In the genomic region with DNA sequence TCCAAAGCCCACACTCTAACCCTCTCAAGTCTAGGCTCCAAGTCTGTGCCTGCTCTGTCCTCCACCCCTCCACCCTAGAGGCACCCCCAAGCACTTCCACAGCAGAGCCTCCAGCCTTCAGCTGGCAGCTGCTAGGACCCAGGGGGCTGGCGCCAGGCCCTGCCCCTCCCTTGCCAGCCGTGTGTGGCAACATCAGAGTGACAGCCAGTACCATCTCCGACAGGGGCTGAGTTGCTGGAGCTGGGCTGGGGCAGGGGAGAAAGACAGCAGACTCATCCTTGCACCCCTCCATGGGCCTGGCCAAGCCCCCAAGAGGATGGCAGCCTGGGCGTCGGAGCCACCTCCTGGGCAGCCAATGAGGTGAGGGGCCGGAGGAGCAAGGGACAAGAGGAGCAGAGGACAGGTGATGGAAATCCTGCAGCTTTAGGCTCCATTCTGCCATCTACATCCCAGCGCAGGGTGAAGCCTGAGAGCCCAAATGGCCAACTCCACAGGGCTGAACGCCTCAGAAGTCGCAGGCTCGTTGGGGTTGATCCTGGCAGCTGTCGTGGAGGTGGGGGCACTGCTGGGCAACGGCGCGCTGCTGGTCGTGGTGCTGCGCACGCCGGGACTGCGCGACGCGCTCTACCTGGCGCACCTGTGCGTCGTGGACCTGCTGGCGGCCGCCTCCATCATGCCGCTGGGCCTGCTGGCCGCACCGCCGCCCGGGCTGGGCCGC, we compare ENCODE assay signal across 9 cellular contexts. TPM values are rescaled to one million over a fixed set of nuclear protein-coding genes. Genes with fewer than 3 reads are reported as not detected.
DNase-seq lines count a peak whose midpoint lies in the region; ATAC-seq and TF ChIP-seq lines count a peak whose summit lies in the region.
"Had no signal": no experiment of that assay in that cellular context is flagged by ENCODE, and none has a peak within 500 bp of the region (broad histone marks: within the 10 kb centered on the region; RNA-seq: fewer than 3 reads in every experiment).

TSS of gene GPR62 (plus strand) at position 207 of the 718 bp plus-strand sequence. CDS start at position 479, 272 bp downstream.

- H3K36me3 Mint-ChIP-seq in IgD-negative memory B cell = peaks cover 2% of the 10 kb centered on the region

- intact Hi-C loops in stomach (cut with DNase I; ENCODE audit: low total_unique reads) = no loop called here

- ATAC-seq in GM18502 (IDR thresholded peaks at IDR 0.05; ENCODE audit: poor library complexity, unreplicated experiment) (no peak), GM19452 (IDR thresholded peaks at IDR 0.05; ENCODE audit: unreplicated experiment) (no peak)

- H3K36me3 ChIP-seq in liver (ENCODE audit: control insufficient read depth in 4 of 4, insufficient read depth in 3 of 4, low read depth in 1 of 4, low read length in 3 of 4) (peaks cover 0 to 2% (median 0%) of the 10 kb centered on the region in 4 donors), stomach (peaks cover 0 to 31% (median 27%) of the 10 kb centered on the region in 4 donors)

- H3K27me3 ChIP-seq in liver (ENCODE audit: control insufficient read depth in 4 of 4, insufficient read depth in 4 of 4, low read length in 3 of 4) (no peaks in the 10 kb centered on the region), stomach (peaks cover 0 to 20% (median 0%) of the 10 kb centered on the region in 3 donors)

- peak within 1 kb of the TSS; percentile 6 to 45 (median 11) for H3K4me3 ChIP-seq in liver (ENCODE audit: low read depth in 1 of 3, low read length in 3 of 3)
- peak within 1 kb of the TSS; percentile 42 to 51 (median 48) for H3K4me3 ChIP-seq in stomach

- TF ChIP-seq RAD21 in liver (IDR thresholded peaks at IDR 0.05) = no peak

- no peaks in the 10 kb centered on the region for H3K9me3 Mint-ChIP-seq in IgD-negative memory B cell

- H3K4me3 Mint-ChIP-seq in IgD-negative memory B cell = peak within 1 kb of the TSS; percentile 38 to 70 (median 60)

- TF ChIP-seq EP300 in stomach (IDR thresholded peaks at IDR 0.05) = no peak

- H3K27me3 Mint-ChIP-seq in IgD-negative memory B cell = peaks cover 15% of the 10 kb centered on the region

- H3K27ac Mint-ChIP-seq in IgD-negative memory B cell = no peak within 1 kb of the TSS

- peak; percentile 41 for DNase-seq in cerebellar cortex (ENCODE audit: low spot score)
- DNase-seq in stomach = no peak
- DNase-seq in HCEC 1CT = no peak
- DNase-seq: stimulated activated CD4-positive, alpha-beta T cell treated with anti-CD3 and anti-CD28 coated beads, Interleukin-2, amount 100 ng/mL, for 48 hours had no signal

- H3K4me1 Mint-ChIP-seq in IgD-negative memory B cell = peaks cover 0 to 2% (median 0%) of the 10 kb centered on the region in 3 donors

- TF ChIP-seq POLR2A in stomach (IDR thresholded peaks at IDR 0.05) = no peak

- H3K27ac ChIP-seq in liver (ENCODE audit: low read depth in 1 of 2, low read length in 2 of 2) (peak within 1 kb of the TSS; percentile 20 to 59), stomach (peak within 1 kb of the TSS; percentile 76 to 85 (median 78))
- H3K27ac ChIP-seq: KMS-11 had no signal

- 35% methylated on average over 33 of the region's 33 CpGs for WGBS in liver
- 29 to 66% (median 43%) methylated on average over 9 to 33 of the region's 33 CpGs; no CpG with 5 or more reads in 1 of the 5 donors for WGBS in stomach, 5 donors

- H3K9me3 ChIP-seq in liver (ENCODE audit: control insufficient read depth in 4 of 4, low read length in 3 of 4) (no peaks in the 10 kb centered on the region), stomach (no peaks in the 10 kb centered on the region)

- H3K4me1 ChIP-seq in liver (ENCODE audit: control insufficient read depth in 4 of 4, insufficient read depth in 4 of 4, low read length in 3 of 4) = peaks cover 11 to 35% (median 19%) of the 10 kb centered on the region in 4 donors
- peaks cover 16 to 22% (median 17%) of the 10 kb centered on the region in 4 donors for H3K4me1 ChIP-seq in stomach

- TF ChIP-seq CTCF in liver (IDR thresholded peaks at IDR 0.05; ENCODE audit: low read depth, low read length, missing input control) (no peak), stomach (IDR thresholded peaks at IDR 0.05) (no peak)

- H3K9ac ChIP-seq in liver (ENCODE audit: low read depth in 1 of 2, low read length in 2 of 2) = peak within 1 kb of the TSS in 1 of 2 donors; percentile 21
- H3K9ac ChIP-seq: KMS-11 had no signal

TF ChIP-seq in liver, 16 proteins besides CTCF, POLR2A, EP300 and RAD21:
- TF ChIP-seq FOXA2 (IDR thresholded peaks at IDR 0.05) = no peak
TF ChIP-seq in liver: peak in this region for 0.

RNA-seq across cellular contexts. Expression of gene GPR62, which starts in this region (rescaled TPM):
- polyA plus RNA-seq in IgD-negative memory B cell = not detected
- under 1 TPM in 1 of 2 donors, not detected in 1; 0.08 TPM for total RNA-seq in liver
- under 1 TPM in 1 of 2 donors, not detected in 1; 0.07 TPM for polyA plus RNA-seq in liver
- total RNA-seq in stomach = not detected
- polyA plus RNA-seq in stomach = under 1 TPM in 1 of 3 donors, not detected in 2; 0.25 TPM
